8 cellular contexts compared by ENCODE assay signal in genomic region chr17:44970136-44970737, GRCh38. TPM values are rescaled to one million over a fixed set of nuclear protein-coding genes. Genes with fewer than 3 reads are reported as not detected.
A peak's percentile ranks its signal among the peaks of the same experiment; 100 is the strongest.
DNase-seq lines count a peak whose midpoint lies in the region; ATAC-seq, FAIRE-seq and TF ChIP-seq lines count a peak whose summit lies in the region.

No MANE protein-coding gene starts in this region.

- H3K4me3 ChIP-seq in vagina = peak overlapping the region; percentile 43 to 58

- peak; percentile 33 for FAIRE-seq in G401.6 (lab: Jason Lieb, UNC)

- no peak overlapping the region for H3K27ac Mint-ChIP-seq in dendritic cell treated with granulocyte-macrophage colony-stimulating factor and Interleukin-4, amounts not matched to agents 40 ng/mL and 50 ng/mL, for 4 days
- H3K27ac Mint-ChIP-seq in mesothelial cell of epicardium (no peak overlapping the region), endothelial cell (ENCODE audit: unreplicated experiment) (no peak overlapping the region)

- H3K4me3 Mint-ChIP-seq in dendritic cell treated with granulocyte-macrophage colony-stimulating factor and Interleukin-4, amounts not matched to agents 40 ng/mL and 50 ng/mL, for 4 days = peak overlapping the region; percentile 43
- H3K4me3 Mint-ChIP-seq in mesothelial cell of epicardium (peak overlapping the region; percentile 75), endothelial cell (ENCODE audit: unreplicated experiment) (no peak overlapping the region)

- H3K4me1 Mint-ChIP-seq in dendritic cell treated with granulocyte-macrophage colony-stimulating factor and Interleukin-4, amounts not matched to agents 40 ng/mL and 50 ng/mL, for 4 days (ENCODE audit: low read depth) = peaks cover 30% of the 10 kb centered on the region
- H3K4me1 Mint-ChIP-seq in mesothelial cell of epicardium (peaks cover 21% of the 10 kb centered on the region), endothelial cell (ENCODE audit: unreplicated experiment) (peaks cover 6% of the 10 kb centered on the region)

- H3K36me3 Mint-ChIP-seq in dendritic cell treated with granulocyte-macrophage colony-stimulating factor and Interleukin-4, amounts not matched to agents 40 ng/mL and 50 ng/mL, for 4 days (ENCODE audit: low read depth) = no peaks in the 10 kb centered on the region
- H3K36me3 Mint-ChIP-seq in mesothelial cell of epicardium (no peaks in the 10 kb centered on the region), endothelial cell (ENCODE audit: low read depth, unreplicated experiment) (no peaks in the 10 kb centered on the region)

- H3K9me3 Mint-ChIP-seq in dendritic cell treated with granulocyte-macrophage colony-stimulating factor and Interleukin-4, amounts not matched to agents 40 ng/mL and 50 ng/mL, for 4 days = no peaks in the 10 kb centered on the region
- H3K9me3 Mint-ChIP-seq in mesothelial cell of epicardium (no peaks in the 10 kb centered on the region), endothelial cell (ENCODE audit: unreplicated experiment) (no peaks in the 10 kb centered on the region)

- ATAC-seq in GM21447 (IDR thresholded peaks at IDR 0.05; ENCODE audit: unreplicated experiment) = no peak

- TF ChIP-seq POLR2A in vagina (IDR thresholded peaks at IDR 0.05) = no peak

- intact Hi-C loops in dendritic cell treated with granulocyte-macrophage colony-stimulating factor and Interleukin-4, amounts not matched to agents 40 ng/mL and 50 ng/mL, for 4 days (cut with micrococcal nuclease) = no loop called here
- intact Hi-C loops in vagina (cut with DNase I) = no loop called here

- peak; percentile 70 for DNase-seq in NCI-H69 (lab: John Stamatoyannopoulos, UW)
- DNase-seq in mesothelial cell of epicardium (ENCODE audit: low spot score in 2 of 2, unreplicated experiment in 2 of 2) = no peak
- DNase-seq in vagina (ENCODE audit: extremely low spot score in 2 of 2) = no peak
- DNase-seq in SIG-M5 (lab: John Stamatoyannopoulos, UW) = no peak
- no peak for DNase-seq in endothelial cell (ENCODE audit: low spot score)

- no peaks in the 10 kb centered on the region for H3K9me3 ChIP-seq in vagina

- H3K36me3 ChIP-seq in vagina = no peaks in the 10 kb centered on the region

- H3K27me3 ChIP-seq in vagina = no peaks in the 10 kb centered on the region

- peak overlapping the region; percentile 43 for H3K27ac ChIP-seq in vagina

- H3K27me3 Mint-ChIP-seq in dendritic cell treated with granulocyte-macrophage colony-stimulating factor and Interleukin-4, amounts not matched to agents 40 ng/mL and 50 ng/mL, for 4 days = peaks cover 85% of the 10 kb centered on the region
- H3K27me3 Mint-ChIP-seq in mesothelial cell of epicardium (ENCODE audit: low read depth) = peaks cover 83% of the 10 kb centered on the region
- H3K27me3 Mint-ChIP-seq in endothelial cell (ENCODE audit: unreplicated experiment) = peaks cover 29% of the 10 kb centered on the region

- TF ChIP-seq CTCF in mesothelial cell of epicardium (IDR thresholded peaks at IDR 0.05; ENCODE audit: unreplicated experiment) (no peak), vagina (IDR thresholded peaks at IDR 0.05) (no peak), endothelial cell (IDR thresholded peaks at IDR 0.05; ENCODE audit: unreplicated experiment) (no peak)

- H3K4me1 ChIP-seq in vagina = peaks cover 35% of the 10 kb centered on the region

RNA-seq across cellular contexts. Expression of gene C1QL1, which starts 2.1 kb away (rescaled TPM):
- total RNA-seq in mesothelial cell of epicardium (2.2 to 3.1 TPM (median 3.0 TPM) in 3 replicates), vagina (6.9 TPM), endothelial cell (ENCODE audit: unreplicated experiment) (not detected)

RNA-seq across cellular contexts. Expression of gene KIF18B, which starts 22.7 kb away (rescaled TPM):
- total RNA-seq in mesothelial cell of epicardium (19.0 to 20.2 TPM (median 19.2 TPM) in 3 replicates), vagina (0.74 TPM), endothelial cell (ENCODE audit: unreplicated experiment) (7.1 TPM)

RNA-seq across cellular contexts. Expression of gene GFAP, which starts 54.9 kb away (rescaled TPM):
- total RNA-seq in mesothelial cell of epicardium = not detected in 3 replicates
- total RNA-seq in vagina = not detected
- not detected for total RNA-seq in endothelial cell (ENCODE audit: unreplicated experiment)
